21 cellular contexts compared by ENCODE assay signal in the genomic region with DNA sequence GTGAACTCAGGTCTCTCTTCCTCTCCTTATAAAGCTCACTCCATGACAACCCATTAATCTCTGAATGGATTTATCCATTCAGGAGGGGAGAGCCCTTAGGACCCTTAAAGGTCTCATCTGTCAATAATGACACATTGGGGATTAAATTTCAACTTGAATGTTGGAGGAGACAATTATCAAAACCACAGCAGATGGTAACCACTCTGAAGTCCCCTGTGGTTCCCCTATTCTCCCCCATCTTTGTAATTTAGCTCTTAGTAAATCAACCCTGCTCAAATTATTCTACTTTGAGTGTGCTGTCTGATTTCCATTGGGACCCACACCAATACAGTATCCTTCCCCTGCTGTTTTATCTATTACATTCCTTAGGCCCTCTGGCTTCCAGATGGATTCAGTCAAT.
DNase-seq lines count a peak whose midpoint lies in the region; ATAC-seq and TF ChIP-seq lines count a peak whose summit lies in the region.
"Had no signal": no experiment of that assay in that cellular context is flagged by ENCODE, and none has a peak within 500 bp of the region (broad histone marks: within the 10 kb centered on the region; RNA-seq: fewer than 3 reads in every experiment).

No MANE protein-coding gene starts in this region.

- H2BK15ac ChIP-seq in IMR-90 (ENCODE audit: low read depth, low read length): peak overlapping the region; percentile 88

- H2AFZ ChIP-seq in IMR-90 (replicated peaks; ENCODE audit: low read length, poor library complexity): no peak overlapping the region
- H2AFZ ChIP-seq: hepatocyte had no signal

- no peak overlapping the region for H3K56ac ChIP-seq in IMR-90 (ENCODE audit: extremely low read depth, insufficient read depth, low read length)

- peak overlapping the region; percentile 71 for H2BK20ac ChIP-seq in IMR-90 (ENCODE audit: low read depth, low read length)

- peak overlapping the region; percentile 85 for H2AK5ac ChIP-seq in IMR-90 (ENCODE audit: low read depth, low read length)

- H3K36me3 ChIP-seq in BLaER1 treated with 17β-estradiol and CSF1 and Interleukin-3, amounts not matched to agents 10 nM and 100 nM: no peaks in the 10 kb centered on the region
- no peaks in the 10 kb centered on the region for H3K36me3 ChIP-seq in IMR-90 (ENCODE audit: control insufficient read depth, insufficient read depth, low read length)
- H3K36me3 ChIP-seq: esophagus squamous epithelium, tibial nerve had no signal

- H3K23ac ChIP-seq in IMR-90 (ENCODE audit: low read depth, low read length): no peak overlapping the region

- H3K4ac ChIP-seq in IMR-90 (ENCODE audit: low read depth, low read length): peak overlapping the region; percentile 100; the same call in 1 of the 2 replicates

- intact Hi-C loops in IMR-90 (cut with micrococcal nuclease): no loop called here

- H4K8ac ChIP-seq in IMR-90 (ENCODE audit: low read depth in 2 of 2, low read length in 2 of 2): peak overlapping the region; percentile 38 to 59; a peak in 2 of 4 replicates

- peak overlapping the region; percentile 73 for H4K5ac ChIP-seq in IMR-90 (ENCODE audit: low read depth, low read length)

- peak overlapping the region in 2 of 11 experiments; percentile 51 to 74; a peak in 2 of 22 replicates for H3K9ac ChIP-seq in BLaER1 treated with 17β-estradiol and CSF1 and Interleukin-3, amounts not matched to agents 10 nM and 100 nM
- no peak overlapping the region for H3K9ac ChIP-seq in IMR-90 (ENCODE audit: low read depth, low read length)
- H3K9ac ChIP-seq: KMS-11 had no signal

- no peaks in the 10 kb centered on the region for H3K27me3 ChIP-seq in BLaER1 treated with 17β-estradiol and CSF1 and Interleukin-3, amounts not matched to agents 10 nM and 100 nM
- H3K27me3 ChIP-seq in IMR-90 (ENCODE audit: control insufficient read depth, insufficient read depth, low read length): no peaks in the 10 kb centered on the region
- H3K27me3 ChIP-seq: esophagus squamous epithelium, hepatocyte, tibial nerve had no signal

- H3K14ac ChIP-seq in IMR-90 (replicated peaks; ENCODE audit: low read depth, low read length): peak overlapping the region; percentile 41

- no peaks in the 10 kb centered on the region for H4K20me1 ChIP-seq in BLaER1 treated with 17β-estradiol and CSF1 and Interleukin-3, amounts not matched to agents 10 nM and 100 nM
- H4K20me1 ChIP-seq in IMR-90 (ENCODE audit: insufficient read depth, low read length): no peaks in the 10 kb centered on the region; the same call in 1 of the 2 replicates

- POLR2A ChIA-PET in IMR-90 (lab: Charles Lee; ENCODE audit: unreplicated experiment): no interaction called here

- dilution Hi-C loops in IMR-90 (cut with HindIII; ENCODE audit: low sequenced_read_pairs, unreplicated experiment): no loop called here

- H3K27ac ChIP-seq in BLaER1 treated with 17β-estradiol and CSF1 and Interleukin-3, amounts not matched to agents 10 nM and 100 nM: peak overlapping the region in 8 of 11 experiments; percentile 16 to 97 (median 76); a peak in 14 of 22 replicates
- no peak overlapping the region; the same call in 1 of the 2 replicates for H3K27ac ChIP-seq in IMR-90 (ENCODE audit: insufficient read depth, low read length)
- H3K27ac ChIP-seq: hepatocyte, KMS-11, tibial nerve, VCaP had no signal

- no peak for ATAC-seq in IMR-90 (ENCODE audit: low read depth)
- ATAC-seq in activated CD4-positive, CD25-positive, alpha-beta regulatory T cell treated with anti-CD3 and anti-CD28 coated beads, Interleukin-2, amount 50 U/mL, for 24 hours: no peak
- ATAC-seq: left lobe of liver had no signal

- peaks cover 0 to 8% (median 3%) of the 10 kb centered on the region in 11 experiments; a peak in 14 of 22 replicates for H3K9me3 ChIP-seq in BLaER1 treated with 17β-estradiol and CSF1 and Interleukin-3, amounts not matched to agents 10 nM and 100 nM (replicated peaks in 1 of 11)
- H3K9me3 ChIP-seq in IMR-90 (ENCODE audit: control insufficient read depth, insufficient read depth, low read length): no peaks in the 10 kb centered on the region
- H3K9me3 ChIP-seq: esophagus squamous epithelium, tibial nerve had no signal

- H2BK5ac ChIP-seq in IMR-90 (ENCODE audit: low read depth, low read length, poor library complexity, severe bottlenecking): peak overlapping the region; percentile 1

- TF ChIP-seq RAD21 in IMR-90 (IDR thresholded peaks at IDR 0.05; ENCODE audit: low read length): no peak

- TF ChIP-seq POLR2A in IMR-90 (IDR thresholded peaks at IDR 0.05; ENCODE audit: low read depth, low read length): no peak

- H3K9me1 ChIP-seq in IMR-90 (ENCODE audit: insufficient read depth, low read length): peaks cover 13% of the 10 kb centered on the region

- in situ Hi-C loops in IMR-90 (cut with MboI; ENCODE audit: low sequenced_read_pairs): no loop called here

- H3K18ac ChIP-seq in IMR-90 (ENCODE audit: low read depth, low read length): peak overlapping the region; percentile 87

- H3K4me2 ChIP-seq in BLaER1 treated with 17β-estradiol and CSF1 and Interleukin-3, amounts not matched to agents 10 nM and 100 nM: peak overlapping the region in 7 of 11 experiments; percentile 13 to 80 (median 65); a peak in 11 of 22 replicates
- H3K4me2 ChIP-seq in IMR-90 (ENCODE audit: low read depth, low read length): no peak overlapping the region
- H3K4me2 ChIP-seq: hepatocyte, KMS-11 had no signal

- CTCF ChIA-PET in IMR-90 (lab: Yijun Ruan, JAX): no interaction called here

- H3K4me1 ChIP-seq in BLaER1 treated with 17β-estradiol and CSF1 and Interleukin-3, amounts not matched to agents 10 nM and 100 nM: peaks cover 0 to 80% (median 60%) of the 10 kb centered on the region in 10 experiments; a peak in 15 of 20 replicates
- peaks cover 21% of the 10 kb centered on the region for H3K4me1 ChIP-seq in IMR-90 (ENCODE audit: control insufficient read depth, insufficient read depth, low read length)
- H3K4me1 ChIP-seq: esophagus squamous epithelium had no signal

- TF ChIP-seq CTCF in IMR-90 (conservative IDR thresholded peaks at IDR 0.05; ENCODE audit: low read depth, low read length): no peak

- no peak overlapping the region; a peak in 1 of 20 replicates for H3K4me3 ChIP-seq in BLaER1 treated with 17β-estradiol and CSF1 and Interleukin-3, amounts not matched to agents 10 nM and 100 nM
- H3K4me3 ChIP-seq in IMR-90 (ENCODE audit: insufficient read depth, low read depth, low read length): no peak overlapping the region
- H3K4me3 ChIP-seq: esophagus squamous epithelium, hepatocyte, tibial nerve had no signal

- H3K79me1 ChIP-seq in IMR-90 (ENCODE audit: low read depth in 1 of 2, low read length in 2 of 2): peaks cover 5 to 8% of the 10 kb centered on the region in 2 experiments; a peak in 2 of 4 replicates

- H4K91ac ChIP-seq in IMR-90 (ENCODE audit: insufficient read depth, low read depth, low read length): peak overlapping the region; percentile 71

- no peak for DNase-seq in IMR-90
- peak; percentile 86 for DNase-seq in NCI-H510A treated with DMSO at 0.1 percent for 48 hours (lab: John Stamatoyannopoulos, UW)
- peak; percentile 26 for DNase-seq in SK-N-DZ (ENCODE audit: low spot score)
- DNase-seq in SKM-1 treated with dmso at 0.1 percent for 144 hours (lab: John Stamatoyannopoulos, UW; ENCODE audit: unreplicated experiment): no peak
- DNase-seq in D341Med (ENCODE audit: low spot score): no peak
- DNase-seq in GM03348 (ENCODE audit: low spot score): no peak
- DNase-seq: activated CD4-positive, alpha-beta T cell treated with anti-CD3 and anti-CD28 coated beads, Interleukin-2, amount 10 ng/mL, durations not matched to agents 24 days and 14 days; activated naive CD4-positive, alpha-beta T cell treated with anti-CD3 and anti-CD28 coated beads for 36 hours; activated T-cell treated with anti-CD3 and anti-CD28 coated beads, Interleukin-2, amount 50 U/mL, for 48 hours; amniotic stem cell; effector memory CD4-positive, alpha-beta T cell; esophagus squamous epithelium; GDM1; mesendoderm had no signal

- no peak overlapping the region for H2AK9ac ChIP-seq in IMR-90 (replicated peaks; ENCODE audit: low read depth, low read length, poor library complexity)

- BruUV-seq in IMR-90 (replicated peaks; lab: Mats Ljungman, UMichigan): no TSS peak

- peak overlapping the region; percentile 80 for H2BK120ac ChIP-seq in IMR-90 (ENCODE audit: low read depth, low read length)

TF ChIP-seq in IMR-90, 13 proteins besides CTCF, POLR2A, EP300 and RAD21:
- TF ChIP-seq MAFK (IDR thresholded peaks at IDR 0.05; ENCODE audit: low read depth, low read length) (no peak), MXI1 (IDR thresholded peaks at IDR 0.05; ENCODE audit: borderline replicate concordance, low read depth, low read length) (no peak), CHD1 (IDR thresholded peaks at IDR 0.05; ENCODE audit: low read depth, low read length) (no peak), USF2 (IDR thresholded peaks at IDR 0.05; ENCODE audit: low read depth, low read length) (no peak), RFX5 (IDR thresholded peaks at IDR 0.05; ENCODE audit: low read depth, low read length) (no peak), MAZ (IDR thresholded peaks at IDR 0.05; ENCODE audit: borderline replicate concordance, low read depth, low read length) (no peak), CEBPB (IDR thresholded peaks at IDR 0.05; ENCODE audit: low read depth, low read length) (no peak), SMC3 (IDR thresholded peaks at IDR 0.05; ENCODE audit: low read depth, low read length) (no peak), BHLHE40 (IDR thresholded peaks at IDR 0.05; ENCODE audit: low read depth, low read length) (no peak), FOS (IDR thresholded peaks at IDR 0.05; ENCODE audit: low read depth, low read length) (no peak), NFE2L2 (IDR thresholded peaks at IDR 0.05; ENCODE audit: low read depth, low read length) (no peak), RCOR1 (IDR thresholded peaks at IDR 0.05; ENCODE audit: insufficient replicate concordance, low read length) (no peak)
- TF ChIP-seq, protein P1, sequence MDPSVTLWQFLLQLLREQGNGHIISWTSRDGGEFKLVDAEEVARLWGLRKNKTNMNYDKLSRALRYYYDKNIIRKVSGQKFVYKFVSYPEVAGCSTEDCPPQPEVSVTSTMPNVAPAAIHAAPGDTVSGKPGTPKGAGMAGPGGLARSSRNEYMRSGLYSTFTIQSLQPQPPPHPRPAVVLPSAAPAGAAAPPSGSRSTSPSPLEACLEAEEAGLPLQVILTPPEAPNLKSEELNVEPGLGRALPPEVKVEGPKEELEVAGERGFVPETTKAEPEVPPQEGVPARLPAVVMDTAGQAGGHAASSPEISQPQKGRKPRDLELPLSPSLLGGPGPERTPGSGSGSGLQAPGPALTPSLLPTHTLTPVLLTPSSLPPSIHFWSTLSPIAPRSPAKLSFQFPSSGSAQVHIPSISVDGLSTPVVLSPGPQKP (IDR thresholded peaks at IDR 0.05; ENCODE audit: borderline replicate concordance, low read depth, low read length): no peak

Comparison
In these comparisons a context has a peak if more than half of its experiments do, and no peak if none do; other contexts are left out.
1. DNase-seq: peak in NCI-H510A treated with DMSO at 0.1 percent for 48 hours (single experiment) and SK-N-DZ (single experiment); none in IMR-90 (single experiment), SKM-1 treated with dmso at 0.1 percent for 144 hours (single experiment), D341Med (single experiment) and GM03348 (single experiment).